Comparison of ENCODE assay signal across 1 cellular context in genomic region chr4:89468632-89469031, GRCh38.
TF ChIP-seq lines count a peak whose summit lies in the region.

No MANE protein-coding gene starts in this region.

TF ChIP-seq in GM23338, 12 proteins besides CTCF, POLR2A, EP300 and RAD21 (continued from another document):
- TF ChIP-seq ZNF462 (CRISPR knock-in tag; IDR thresholded peaks at IDR 0.05) (no peak), ZNF114 (CRISPR knock-in tag; IDR thresholded peaks at IDR 0.05) (no peak), REST (IDR thresholded peaks at IDR 0.05; ENCODE audit: unreplicated experiment) (no peak)
